Comparison of ENCODE assay signal across 27 cellular contexts in genomic region chr4:15213415-15213814, GRCh38.
"Had no signal": no experiment of that assay in that cellular context is flagged by ENCODE, and none has a peak within 500 bp of the region (broad histone marks: within the 10 kb centered on the region; RNA-seq: fewer than 3 reads in every experiment).

No MANE protein-coding gene starts in this region.

- H3K4me1 ChIP-seq: body of pancreas had no signal

- H3K36me3 Mint-ChIP-seq: activated CD4-positive, alpha-beta memory T cell treated with anti-CD3 and anti-CD28 coated beads for 36 hours; T-cell had no signal

- H3K27ac ChIP-seq: body of pancreas had no signal

- H3K27ac Mint-ChIP-seq: activated B cell treated with CpG ODN at 0.5 μM for 24 hours; activated CD4-positive, alpha-beta memory T cell treated with anti-CD3 and anti-CD28 coated beads for 36 hours; activated CD4-positive, alpha-beta T cell treated with anti-CD3 and anti-CD28 coated beads, Interleukin-2, amount 10 ng/mL, durations not matched to agents 24 days and 14 days; activated naive CD4-positive, alpha-beta T cell treated with anti-CD3 and anti-CD28 coated beads for 36 hours; activated naive CD8-positive, alpha-beta T cell; activated T-helper 17 cell treated with anti-CD3 and anti-CD28 coated beads, Interleukin-2, amount 50 U/mL, for 72 hours; T-cell had no signal

- H3K27me3 ChIP-seq: body of pancreas had no signal

- DNase-seq: activated B cell treated with CpG ODN at 0.5 μM for 24 hours; activated CD4-positive, alpha-beta memory T cell treated with anti-CD3 and anti-CD28 coated beads for 36 hours; activated CD4-positive, alpha-beta T cell treated with anti-CD3 and anti-CD28 coated beads for 1 hour; activated CD8-positive, alpha-beta memory T cell treated with anti-CD3 and anti-CD28 coated beads for 24 hours; activated gamma-delta T cell; activated naive CD4-positive, alpha-beta T cell treated with anti-CD3 and anti-CD28 coated beads for 36 hours; activated T-cell treated with anti-CD3 and anti-CD28 coated beads for 4 hours; activated T-cell treated with anti-CD3 and anti-CD28 coated beads, Interleukin-2, amount 50 U/mL, for 48 hours; anterior cingulate cortex; body of pancreas; central memory CD4-positive, alpha-beta T cell; KG1; NCI-H1048; NCI-H146; NCI-H1930; NCI-H2107; NCI-H2171 treated with DMSO at 0.1 percent for 48 hours; NCI-H226; NCI-H526; NCI-H82; SIG-M5; T-cell; T-helper 2 cell; T1000 had no signal

- H3K4me3 Mint-ChIP-seq: activated B cell treated with CpG ODN at 0.5 μM for 24 hours; activated CD4-positive, alpha-beta memory T cell treated with anti-CD3 and anti-CD28 coated beads for 36 hours; activated CD4-positive, alpha-beta T cell treated with anti-CD3 and anti-CD28 coated beads, Interleukin-2, amount 10 ng/mL, durations not matched to agents 24 days and 14 days; activated naive CD4-positive, alpha-beta T cell treated with anti-CD3 and anti-CD28 coated beads for 36 hours; activated naive CD8-positive, alpha-beta T cell; activated T-helper 17 cell treated with anti-CD3 and anti-CD28 coated beads, Interleukin-2, amount 50 U/mL, for 72 hours; T-cell had no signal

- H3K9me3 Mint-ChIP-seq: activated B cell treated with CpG ODN at 0.5 μM for 24 hours; activated CD4-positive, alpha-beta memory T cell treated with anti-CD3 and anti-CD28 coated beads for 36 hours; activated CD4-positive, alpha-beta T cell treated with anti-CD3 and anti-CD28 coated beads, Interleukin-2, amount 10 ng/mL, durations not matched to agents 24 days and 14 days; activated naive CD4-positive, alpha-beta T cell treated with anti-CD3 and anti-CD28 coated beads for 36 hours; activated T-helper 17 cell treated with anti-CD3 and anti-CD28 coated beads, Interleukin-2, amount 50 U/mL, for 72 hours; T-cell had no signal

- H3K9me3 ChIP-seq: body of pancreas had no signal

- H3K27me3 Mint-ChIP-seq: activated B cell treated with CpG ODN at 0.5 μM for 24 hours; activated CD4-positive, alpha-beta memory T cell treated with anti-CD3 and anti-CD28 coated beads for 36 hours had no signal

- ATAC-seq: activated T-helper 17 cell treated with anti-CD3 and anti-CD28 coated beads, Interleukin-2, amount 50 U/mL, for 72 hours; body of pancreas; T-cell had no signal

- H3K4me1 Mint-ChIP-seq: activated B cell treated with CpG ODN at 0.5 μM for 24 hours; activated CD4-positive, alpha-beta T cell treated with anti-CD3 and anti-CD28 coated beads, Interleukin-2, amount 10 ng/mL, durations not matched to agents 24 days and 14 days; activated T-helper 17 cell treated with anti-CD3 and anti-CD28 coated beads, Interleukin-2, amount 50 U/mL, for 72 hours; T-cell had no signal

- H3K4me3 ChIP-seq: body of pancreas had no signal
